In genomic region chr2:10913501-10914271, GRCh38 we compare ENCODE assay signal across 22 cellular contexts. TPM values are rescaled to one million over a fixed set of nuclear protein-coding genes. Genes with fewer than 3 reads are reported as not detected.
DNase-seq lines count a peak whose midpoint lies in the region; ATAC-seq and TF ChIP-seq lines count a peak whose summit lies in the region.
"Had no signal": no experiment of that assay in that cellular context is flagged by ENCODE, and none has a peak within 500 bp of the region (broad histone marks: within the 10 kb centered on the region; RNA-seq: fewer than 3 reads in every experiment).

No MANE protein-coding gene starts in this region.

- no peaks in the 10 kb centered on the region for H3K36me3 Mint-ChIP-seq in nephron progenitor cell (ENCODE audit: low read depth)
- H3K36me3 Mint-ChIP-seq: activated naive CD8-positive, alpha-beta T cell treated with anti-CD3 and anti-CD28 coated beads for 36 hours had no signal

- peak overlapping the region; percentile 69 for H3K4me3 Mint-ChIP-seq in nephron progenitor cell
- H3K4me3 Mint-ChIP-seq: activated naive CD8-positive, alpha-beta T cell treated with anti-CD3 and anti-CD28 coated beads for 36 hours had no signal

- no peak overlapping the region for H3K9ac ChIP-seq in stomach smooth muscle (ENCODE audit: low read length in 2 of 2)

- H3K27me3 Mint-ChIP-seq in nephron progenitor cell (ENCODE audit: low read depth, poor library complexity), result peaks cover 81% of the 10 kb centered on the region

- H3K27ac ChIP-seq in right atrium auricular region (no peak overlapping the region), cingulate gyrus (ENCODE audit: low read depth, low read length) (peak overlapping the region; percentile 54), stomach smooth muscle (ENCODE audit: low read length) (no peak overlapping the region)
- H3K27ac ChIP-seq: breast epithelium, esophagus squamous epithelium, upper lobe of left lung, WERI-Rb-1 had no signal

- H3K4me1 Mint-ChIP-seq in nephron progenitor cell, result peaks cover 44% of the 10 kb centered on the region

- H3K27me3 ChIP-seq in right atrium auricular region, result no peaks in the 10 kb centered on the region
- peaks cover 14 to 15% of the 10 kb centered on the region in 2 donors for H3K27me3 ChIP-seq in stomach smooth muscle (ENCODE audit: control insufficient read depth in 1 of 2, insufficient read depth in 2 of 2, low read length in 2 of 2)

- intact Hi-C loops in Right ventricle myocardium inferior (cut with DNase I), result loop anchor here (5.0 kb wide), 1 partner anchor 81 kb away; no protein-coding TSS in a partner anchor

- H3K27ac Mint-ChIP-seq in nephron progenitor cell, result no peak overlapping the region
- H3K27ac Mint-ChIP-seq: activated naive CD8-positive, alpha-beta T cell treated with anti-CD3 and anti-CD28 coated beads for 36 hours; CD14-positive monocyte; naive B cell had no signal

- peaks cover 7% of the 10 kb centered on the region for H3K9me3 Mint-ChIP-seq in nephron progenitor cell
- H3K9me3 Mint-ChIP-seq: activated naive CD8-positive, alpha-beta T cell treated with anti-CD3 and anti-CD28 coated beads for 36 hours; naive B cell had no signal

- ATAC-seq in Right ventricle myocardium inferior (peak; percentile 45), HG03342 (IDR thresholded peaks at IDR 0.05; ENCODE audit: unreplicated experiment) (no peak)

- H3K4me3 ChIP-seq in right atrium auricular region, result no peak overlapping the region
- H3K4me3 ChIP-seq in stomach smooth muscle (ENCODE audit: low read length in 2 of 2), result peak overlapping the region; percentile 37 to 49
- H3K4me3 ChIP-seq: breast epithelium, esophagus squamous epithelium, upper lobe of left lung had no signal

- DNase-seq in Right ventricle myocardium inferior (ENCODE audit: missing footprints) (no peak), right atrium auricular region (ENCODE audit: low spot score) (no peak), nephron progenitor cell (no peak), RKO (ENCODE audit: low spot score) (no peak), HuH-7.5 (ENCODE audit: low spot score) (no peak)
- DNase-seq: activated naive CD8-positive, alpha-beta T cell treated with anti-CD3 and anti-CD28 coated beads for 36 hours; activated T-cell treated with anti-CD3 and anti-CD28 coated beads, Interleukin-2, amount 50 U/mL, for 48 hours; DMS153; esophagus squamous epithelium; naive B cell; NCI-H1694; NCI-H226; SHP77 treated with DMSO at 0.1 percent for 48 hours; WERI-Rb-1 had no signal

- TF ChIP-seq CTCF in right atrium auricular region (IDR thresholded peaks at IDR 0.05), result no peak
- TF ChIP-seq CTCF in nephron progenitor cell (IDR thresholded peaks at IDR 0.05), result no peak

- no peaks in the 10 kb centered on the region for H3K9me3 ChIP-seq in right atrium auricular region
- H3K9me3 ChIP-seq in stomach smooth muscle (ENCODE audit: control insufficient read depth in 2 of 2, low read length in 2 of 2), result no peaks in the 10 kb centered on the region
- H3K9me3 ChIP-seq: breast epithelium, esophagus squamous epithelium, upper lobe of left lung had no signal

- H3K36me3 ChIP-seq in right atrium auricular region (no peaks in the 10 kb centered on the region), stomach smooth muscle (ENCODE audit: control insufficient read depth in 2 of 2, insufficient read depth in 2 of 2, low read length in 2 of 2) (no peaks in the 10 kb centered on the region)
- H3K36me3 ChIP-seq: breast epithelium, esophagus squamous epithelium, upper lobe of left lung, WERI-Rb-1 had no signal

- peaks cover 0 to 14% of the 10 kb centered on the region in 2 donors for H3K4me1 ChIP-seq in right atrium auricular region
- H3K4me1 ChIP-seq in stomach smooth muscle (ENCODE audit: control insufficient read depth, insufficient read depth, low read length), result peaks cover 21% of the 10 kb centered on the region
- H3K4me1 ChIP-seq: breast epithelium had no signal

RNA-seq across cellular contexts. Expression of gene KCNF1, which starts 2.0 kb away (rescaled TPM):
- total RNA-seq in Right ventricle myocardium inferior (0.24 TPM), right atrium auricular region (under 1 TPM; 0.30 to 0.94 TPM)
- total RNA-seq: activated naive CD8-positive, alpha-beta T cell treated with anti-CD3 and anti-CD28 coated beads for 36 hours; MCF 10A; T-helper 1 cell treated with Interleukin-12 subunit alpha and Interleukin-12 subunit beta and Interleukin-4 antibody, amounts not matched to agents 30 ng/mL and 1 ng/mL, for 36 hours had no signal

Comparison
In these comparisons a context has a peak if more than half of its experiments do, and no peak if none do; other contexts are left out.
1. H3K4me3 ChIP-seq: peak in stomach smooth muscle (2 of 2); none in right atrium auricular region (0 of 2).